10 cellular contexts compared by ENCODE assay signal in genomic region chr16:67653131-67654068, GRCh38. TPM values are rescaled to one million over a fixed set of nuclear protein-coding genes. Genes with fewer than 3 reads are reported as not detected.
A peak's percentile ranks its signal among the peaks of the same experiment; 100 is the strongest.
DNase-seq lines count a peak whose midpoint lies in the region; ATAC-seq and TF ChIP-seq lines count a peak whose summit lies in the region.
"Had no signal": no experiment of that assay in that cellular context is flagged by ENCODE, and none has a peak within 500 bp of the region (broad histone marks: within the 10 kb centered on the region; RNA-seq: fewer than 3 reads in every experiment).

No MANE protein-coding gene starts in this region.

- peaks cover 2% of the 10 kb centered on the region for H3K4me1 Mint-ChIP-seq in glutamatergic neuron (ENCODE audit: low read depth, unreplicated experiment)

- DNase-seq in H7 (peak; percentile 86), glutamatergic neuron (peak; percentile 62), DMS79 treated with DMSO at 0.1 percent for 48 hours (lab: John Stamatoyannopoulos, UW) (no peak), DMS79 (lab: John Stamatoyannopoulos, UW) (no peak)
- DNase-seq: activated CD8-positive, alpha-beta T cell treated with anti-CD3 and anti-CD28 coated beads, Interleukin-2, amount 10 ng/mL, durations not matched to agents 7 days and 5 days; stimulated activated CD4-positive, alpha-beta T cell treated with anti-CD3 and anti-CD28 coated beads, Interleukin-4, amount 100 ng/mL, for 1 hour had no signal

- TF ChIP-seq CTCF in glutamatergic neuron (IDR thresholded peaks at IDR 0.05; ENCODE audit: partially characterized antibody, unreplicated experiment) = peak; percentile 82

- H3K4me3 ChIP-seq in H7 (ENCODE audit: insufficient read depth, low read depth, low read length) (peak overlapping the region; percentile 46), skeletal muscle satellite cell (ENCODE audit: low read length) (peak overlapping the region; percentile 69)

- peak; percentile 61 for ATAC-seq in SK-N-SH treated with all-trans-retinoic acid at 6 μM for 48 hours
- ATAC-seq in GM18520 (IDR thresholded peaks at IDR 0.05; ENCODE audit: unreplicated experiment) = no peak
- ATAC-seq in GM18519 (IDR thresholded peaks at IDR 0.05; ENCODE audit: low FRiP score, unreplicated experiment) = no peak
- ATAC-seq: activated CD8-positive, alpha-beta T cell treated with anti-CD3 and anti-CD28 coated beads, Interleukin-2, amount 10 ng/mL, durations not matched to agents 7 days and 5 days had no signal

- peaks cover 13% of the 10 kb centered on the region for H3K9me3 Mint-ChIP-seq in glutamatergic neuron (ENCODE audit: unreplicated experiment)

- H3K4me1 ChIP-seq in skeletal muscle satellite cell (ENCODE audit: control insufficient read depth, insufficient read depth, low read length) = peaks cover 17% of the 10 kb centered on the region

- no peak overlapping the region for H3K9ac ChIP-seq in skeletal muscle satellite cell (ENCODE audit: low read depth, low read length)

- H3K27ac Mint-ChIP-seq in glutamatergic neuron (ENCODE audit: unreplicated experiment) = peak overlapping the region; percentile 86
- H3K27ac Mint-ChIP-seq: activated CD8-positive, alpha-beta T cell treated with anti-CD3 and anti-CD28 coated beads, Interleukin-2, amount 10 ng/mL, durations not matched to agents 7 days and 5 days had no signal

- peaks cover 28% of the 10 kb centered on the region for H3K27me3 Mint-ChIP-seq in glutamatergic neuron (ENCODE audit: unreplicated experiment)

- H3K27me3 ChIP-seq in H7 (ENCODE audit: control insufficient read depth, insufficient read depth, low read length) (peaks cover 63% of the 10 kb centered on the region), skeletal muscle satellite cell (ENCODE audit: control insufficient read depth, insufficient read depth, low read length) (peaks cover 52% of the 10 kb centered on the region)

- H3K9me3 ChIP-seq in skeletal muscle satellite cell (replicated peaks; ENCODE audit: low read length) = no peaks in the 10 kb centered on the region

- peaks cover 16% of the 10 kb centered on the region for H3K36me3 Mint-ChIP-seq in glutamatergic neuron (ENCODE audit: unreplicated experiment)

- H3K4me3 Mint-ChIP-seq in glutamatergic neuron (ENCODE audit: unreplicated experiment) = peak overlapping the region; percentile 94
- H3K4me3 Mint-ChIP-seq: activated CD8-positive, alpha-beta T cell treated with anti-CD3 and anti-CD28 coated beads, Interleukin-2, amount 10 ng/mL, durations not matched to agents 7 days and 5 days had no signal

- H3K36me3 ChIP-seq in H7 (replicated peaks; ENCODE audit: control insufficient read depth, insufficient read depth, low read length) = peaks cover 9% of the 10 kb centered on the region
- H3K36me3 ChIP-seq in skeletal muscle satellite cell (ENCODE audit: insufficient read depth, low read length) = peaks cover 10% of the 10 kb centered on the region

- H3K4me2 ChIP-seq in skeletal muscle satellite cell (ENCODE audit: low read length) = peak overlapping the region; percentile 99

TF ChIP-seq in SK-N-SH treated with all-trans-retinoic acid at 6 μM for 48 hours, 23 proteins besides CTCF, POLR2A, EP300 and RAD21:
- TF ChIP-seq TCF4 (CRISPR knock-in tag; IDR thresholded peaks at IDR 0.05; ENCODE audit: borderline replicate concordance) (no peak), ZNF8 (CRISPR knock-in tag; IDR thresholded peaks at IDR 0.05) (no peak), CSRNP3 (CRISPR knock-in tag; IDR thresholded peaks at IDR 0.05) (no peak), ZFP3 (CRISPR knock-in tag; IDR thresholded peaks at IDR 0.05) (peak; percentile 60; the same call in 1 of the 2 replicates), ZNF565 (CRISPR knock-in tag; conservative IDR thresholded peaks at IDR 0.05; ENCODE audit: low read depth) (no peak), CREB5 (CRISPR knock-in tag; IDR thresholded peaks at IDR 0.05; ENCODE audit: low read depth) (no peak)

RNA-seq across cellular contexts. Expression of gene ACD, which starts 6.7 kb away (rescaled TPM):
- total RNA-seq in H7 (2014; rRNA removed; shearing (Covaris generic)) = 44.9 and 52.2 TPM in 2 replicates
- 33.3 TPM for total RNA-seq in glutamatergic neuron (ENCODE audit: unreplicated experiment)
- total RNA-seq in skeletal muscle satellite cell (2012; rRNA removed) = 21.4 and 25.3 TPM in 2 replicates

RNA-seq across cellular contexts. Expression of gene PARD6A, which starts 7.4 kb away (rescaled TPM):
- total RNA-seq in H7 (2014; rRNA removed; shearing (Covaris generic)) = 5.5 and 6.8 TPM in 2 replicates
- total RNA-seq in glutamatergic neuron (ENCODE audit: unreplicated experiment) = 18.7 TPM
- total RNA-seq in skeletal muscle satellite cell (2012; rRNA removed) = 0.44 and 0.51 TPM in 2 replicates

RNA-seq across cellular contexts. Expression of gene CARMIL2, which starts 8.5 kb away (rescaled TPM):
- 3.6 and 6.4 TPM in 2 replicates for total RNA-seq in H7 (2014; rRNA removed; shearing (Covaris generic))
- 37.1 TPM for total RNA-seq in glutamatergic neuron (ENCODE audit: unreplicated experiment)
- total RNA-seq in skeletal muscle satellite cell (2012; rRNA removed) = 0.76 and 2.4 TPM in 2 replicates

RNA-seq across cellular contexts. Expression of gene ENKD1, which starts 13.2 kb away (rescaled TPM):
- total RNA-seq in H7 (2014; rRNA removed; shearing (Covaris generic)) = 7.0 and 12.3 TPM in 2 replicates
- total RNA-seq in glutamatergic neuron (ENCODE audit: unreplicated experiment) = 19.0 TPM
- total RNA-seq in skeletal muscle satellite cell (2012; rRNA removed) = 11.9 and 13.3 TPM in 2 replicates

RNA-seq across cellular contexts. Expression of gene C16orf86, which starts 13.2 kb away (rescaled TPM):
- total RNA-seq in H7 (2014; rRNA removed; shearing (Covaris generic)) = 8.5 and 9.0 TPM in 2 replicates
- total RNA-seq in glutamatergic neuron (ENCODE audit: unreplicated experiment) = 3.4 TPM
- 2.2 and 2.5 TPM in 2 replicates for total RNA-seq in skeletal muscle satellite cell (2012; rRNA removed)

Comparison
In these comparisons a context has a peak if more than half of its experiments do, and no peak if none do; other contexts are left out.
1. DNase-seq: peak in H7 (single experiment) and glutamatergic neuron (single experiment); none in DMS79 treated with DMSO at 0.1 percent for 48 hours (single experiment) and DMS79 (single experiment).